In genomic region chr2:233081731-233082221, GRCh38 we compare ENCODE assay signal across 10 cellular contexts. TPM values are rescaled to one million over a fixed set of nuclear protein-coding genes. Genes with fewer than 3 reads are reported as not detected.
DNase-seq lines count a peak whose midpoint lies in the region; ATAC-seq lines count a peak whose summit lies in the region.
"Had no signal": no experiment of that assay in that cellular context is flagged by ENCODE, and none has a peak within 500 bp of the region (broad histone marks: within the 10 kb centered on the region; RNA-seq: fewer than 3 reads in every experiment).

No MANE protein-coding gene starts in this region.

- no peaks in the 10 kb centered on the region for H3K27me3 Mint-ChIP-seq in activated CD4-positive, alpha-beta T cell treated with anti-CD3 and anti-CD28 coated beads, Interleukin-2, amount 10 ng/mL, durations not matched to agents 24 days and 14 days
- no peaks in the 10 kb centered on the region for H3K27me3 Mint-ChIP-seq in activated naive CD8-positive, alpha-beta T cell treated with anti-CD3 and anti-CD28 coated beads for 36 hours
- no peaks in the 10 kb centered on the region for H3K27me3 Mint-ChIP-seq in stimulated activated naive B cell treated with anti-CD40 and anti-IgM and Interleukin-4, amounts not matched to agents 10 μg/mL and 1 μg/mL and 100 μg/mL, for 72 hours

- H3K4me1 Mint-ChIP-seq in activated CD4-positive, alpha-beta T cell treated with anti-CD3 and anti-CD28 coated beads, Interleukin-2, amount 10 ng/mL, durations not matched to agents 24 days and 14 days: peaks cover 74% of the 10 kb centered on the region
- peaks cover 83% of the 10 kb centered on the region for H3K4me1 Mint-ChIP-seq in activated naive CD8-positive, alpha-beta T cell treated with anti-CD3 and anti-CD28 coated beads for 36 hours
- H3K4me1 Mint-ChIP-seq in stimulated activated naive B cell treated with anti-CD40 and anti-IgM and Interleukin-4, amounts not matched to agents 10 μg/mL and 1 μg/mL and 100 μg/mL, for 72 hours: peaks cover 77 to 93% of the 10 kb centered on the region in 2 donors

- peak; percentile 4 for ATAC-seq in HG03039 (IDR thresholded peaks at IDR 0.05; ENCODE audit: unreplicated experiment)
- peak; percentile 10 to 19 for ATAC-seq in stimulated activated naive B cell treated with anti-CD40 and anti-IgM and Interleukin-4, amounts not matched to agents 10 μg/mL and 1 μg/mL and 100 μg/mL, for 72 hours (replicated peaks)
- no peak for ATAC-seq in GM21825 (IDR thresholded peaks at IDR 0.05; ENCODE audit: unreplicated experiment)
- no peak for ATAC-seq in HG02610 (IDR thresholded peaks at IDR 0.05; ENCODE audit: unreplicated experiment)

- peak overlapping the region; percentile 82 for H3K27ac Mint-ChIP-seq in activated CD4-positive, alpha-beta T cell treated with anti-CD3 and anti-CD28 coated beads, Interleukin-2, amount 10 ng/mL, durations not matched to agents 24 days and 14 days
- H3K27ac Mint-ChIP-seq in activated naive CD8-positive, alpha-beta T cell treated with anti-CD3 and anti-CD28 coated beads for 36 hours: peak overlapping the region; percentile 87
- H3K27ac Mint-ChIP-seq in stimulated activated naive B cell treated with anti-CD40 and anti-IgM and Interleukin-4, amounts not matched to agents 10 μg/mL and 1 μg/mL and 100 μg/mL, for 72 hours: peak overlapping the region; percentile 96
- H3K27ac Mint-ChIP-seq: nephron had no signal

- H3K9me3 Mint-ChIP-seq in activated CD4-positive, alpha-beta T cell treated with anti-CD3 and anti-CD28 coated beads, Interleukin-2, amount 10 ng/mL, durations not matched to agents 24 days and 14 days: no peaks in the 10 kb centered on the region
- H3K9me3 Mint-ChIP-seq in activated naive CD8-positive, alpha-beta T cell treated with anti-CD3 and anti-CD28 coated beads for 36 hours: no peaks in the 10 kb centered on the region
- H3K9me3 Mint-ChIP-seq in stimulated activated naive B cell treated with anti-CD40 and anti-IgM and Interleukin-4, amounts not matched to agents 10 μg/mL and 1 μg/mL and 100 μg/mL, for 72 hours: peaks cover 0 to 3% of the 10 kb centered on the region in 2 donors
- H3K9me3 Mint-ChIP-seq: nephron had no signal

- H3K4me3 Mint-ChIP-seq in activated CD4-positive, alpha-beta T cell treated with anti-CD3 and anti-CD28 coated beads, Interleukin-2, amount 10 ng/mL, durations not matched to agents 24 days and 14 days: peak overlapping the region; percentile 64
- peak overlapping the region; percentile 47 for H3K4me3 Mint-ChIP-seq in activated naive CD8-positive, alpha-beta T cell treated with anti-CD3 and anti-CD28 coated beads for 36 hours
- H3K4me3 Mint-ChIP-seq in stimulated activated naive B cell treated with anti-CD40 and anti-IgM and Interleukin-4, amounts not matched to agents 10 μg/mL and 1 μg/mL and 100 μg/mL, for 72 hours: peak overlapping the region; percentile 80
- H3K4me3 Mint-ChIP-seq: nephron had no signal

- intact Hi-C loops in activated CD4-positive, alpha-beta T cell treated with anti-CD3 and anti-CD28 coated beads, Interleukin-2, amount 10 ng/mL, durations not matched to agents 24 days and 14 days (cut with micrococcal nuclease): loop anchor here (1.0 to 10.0 kb wide), 3 partner anchors 14 to 273 kb away; partner anchors contain the start of gene DGKD

- H3K36me3 Mint-ChIP-seq in activated CD4-positive, alpha-beta T cell treated with anti-CD3 and anti-CD28 coated beads, Interleukin-2, amount 10 ng/mL, durations not matched to agents 24 days and 14 days (ENCODE audit: low read depth): peaks cover 54% of the 10 kb centered on the region
- peaks cover 68% of the 10 kb centered on the region for H3K36me3 Mint-ChIP-seq in activated naive CD8-positive, alpha-beta T cell treated with anti-CD3 and anti-CD28 coated beads for 36 hours
- peaks cover 68 to 87% of the 10 kb centered on the region in 2 donors for H3K36me3 Mint-ChIP-seq in stimulated activated naive B cell treated with anti-CD40 and anti-IgM and Interleukin-4, amounts not matched to agents 10 μg/mL and 1 μg/mL and 100 μg/mL, for 72 hours

- DNase-seq in activated CD4-positive, alpha-beta T cell treated with anti-CD3 and anti-CD28 coated beads, Interleukin-2, amount 10 ng/mL, durations not matched to agents 24 days and 14 days: no peak
- DNase-seq in activated CD4-positive, alpha-beta T cell treated with anti-CD3 and anti-CD28 coated beads for 1 hour: no peak
- no peak for DNase-seq in activated naive CD8-positive, alpha-beta T cell treated with anti-CD3 and anti-CD28 coated beads for 36 hours
- no peak for DNase-seq in stimulated activated naive B cell treated with anti-CD40 and anti-IgM and Interleukin-4, amounts not matched to agents 10 μg/mL and 1 μg/mL and 100 μg/mL, for 72 hours
- DNase-seq in putamen (ENCODE audit: low spot score): no peak

RNA-seq across cellular contexts. Expression of gene INPP5D, which starts 21.6 kb away (rescaled TPM):
- 43.6 and 45.8 TPM in 2 replicates for total RNA-seq in activated CD4-positive, alpha-beta T cell treated with anti-CD3 and anti-CD28 coated beads, Interleukin-2, amount 10 ng/mL, durations not matched to agents 24 days and 14 days
- total RNA-seq in activated naive CD8-positive, alpha-beta T cell treated with anti-CD3 and anti-CD28 coated beads for 36 hours: 10 to 100 TPM; 38.7 to 41.8 TPM

RNA-seq across cellular contexts. Expression of gene NEU2, which starts 49.3 kb away (rescaled TPM):
- total RNA-seq in activated CD4-positive, alpha-beta T cell treated with anti-CD3 and anti-CD28 coated beads, Interleukin-2, amount 10 ng/mL, durations not matched to agents 24 days and 14 days: not detected in 2 replicates
- not detected for total RNA-seq in activated naive CD8-positive, alpha-beta T cell treated with anti-CD3 and anti-CD28 coated beads for 36 hours
- total RNA-seq: breast epithelium had no signal

Comparison
In these comparisons a context has a peak if more than half of its experiments do, and no peak if none do; other contexts are left out.
1. ATAC-seq: peak in HG03039 (single experiment) and stimulated activated naive B cell treated with anti-CD40 and anti-IgM and Interleukin-4, amounts not matched to agents 10 μg/mL and 1 μg/mL and 100 μg/mL, for 72 hours (2 of 2); none in GM21825 (single experiment) and HG02610 (single experiment).
2. Peak in every context shown above with its lines, with median percentiles within 50 percentile points of each other: H3K27ac Mint-ChIP-seq and H3K4me3 Mint-ChIP-seq.